ENCODE assay signal across 9 cellular contexts in genomic region chr5:150758210-150758533, GRCh38. TPM values are rescaled to one million over a fixed set of nuclear protein-coding genes. Genes with fewer than 3 reads are reported as not detected.
A peak's percentile ranks its signal among the peaks of the same experiment; 100 is the strongest.
DNase-seq lines count a peak whose midpoint lies in the region; TF ChIP-seq lines count a peak whose summit lies in the region.
"Had no signal": no experiment of that assay in that cellular context is flagged by ENCODE, and none has a peak within 500 bp of the region (broad histone marks: within the 10 kb centered on the region; RNA-seq: fewer than 3 reads in every experiment).

No MANE protein-coding gene starts in this region.

- H3K27ac Mint-ChIP-seq in CD8-positive, alpha-beta memory T cell = no peak overlapping the region
- no peak overlapping the region for H3K27ac Mint-ChIP-seq in activated CD4-positive, alpha-beta T cell treated with anti-CD3 and anti-CD28 coated beads, Interleukin-2, amount 10 ng/mL, durations not matched to agents 7 days and 5 days
- H3K27ac Mint-ChIP-seq: nephron had no signal

- H3K4me2 ChIP-seq in OCI-LY3 (ENCODE audit: low read length) = peak overlapping the region; percentile 78

- CTCF ChIA-PET in CD8-positive, alpha-beta memory T cell (lab: Charles Lee) = interaction anchor here (0.9 to 6.1 kb wide), 7 partner anchors 20 to 357 kb away, joined by 3 to 41 read pairs (median 5); partner anchors contain the start of genes RBM22 and SMIM3
- CTCF ChIA-PET in activated CD4-positive, alpha-beta T cell treated with anti-CD3 and anti-CD28 coated beads, Interleukin-2, amount 10 ng/mL, durations not matched to agents 7 days and 5 days (lab: Charles Lee) = interaction anchor here (0.9 to 1.6 kb wide), 5 partner anchors 21 to 371 kb away, joined by 3 to 4 read pairs (median 3); partner anchors contain the start of gene SMIM3

- no peaks in the 10 kb centered on the region for H3K27me3 ChIP-seq in CD8-positive, alpha-beta memory T cell (ENCODE audit: insufficient read depth, low read length, poor library complexity, severe bottlenecking)
- peaks cover 1% of the 10 kb centered on the region for H3K27me3 ChIP-seq in H7 (ENCODE audit: control insufficient read depth, insufficient read depth, low read length)
- H3K27me3 ChIP-seq in OCI-LY3 (ENCODE audit: low read depth, low read length) = no peaks in the 10 kb centered on the region

- H4K20me1 ChIP-seq in OCI-LY3 (ENCODE audit: insufficient read depth, low read length) = no peaks in the 10 kb centered on the region

- H3K4me1 ChIP-seq in CD8-positive, alpha-beta memory T cell (ENCODE audit: insufficient read depth, low read length) = peaks cover 34% of the 10 kb centered on the region
- peaks cover 10% of the 10 kb centered on the region for H3K4me1 ChIP-seq in OCI-LY3 (ENCODE audit: low read length)

- no peak overlapping the region; the same call in 1 of the 2 replicates for H2AFZ ChIP-seq in OCI-LY3 (ENCODE audit: low read depth, low read length)

- H3K9ac ChIP-seq in OCI-LY3 (ENCODE audit: low read length) = peak overlapping the region; percentile 85

- peaks cover 10 to 39% (median 23%) of the 10 kb centered on the region in 3 donors for H3K36me3 Mint-ChIP-seq in CD8-positive, alpha-beta memory T cell
- peaks cover 34% of the 10 kb centered on the region for H3K36me3 Mint-ChIP-seq in activated CD4-positive, alpha-beta T cell treated with anti-CD3 and anti-CD28 coated beads, Interleukin-2, amount 10 ng/mL, durations not matched to agents 7 days and 5 days (ENCODE audit: low read depth)

- peaks cover 26% of the 10 kb centered on the region for H3K36me3 ChIP-seq in CD8-positive, alpha-beta memory T cell (ENCODE audit: insufficient read depth, low read length)
- H3K36me3 ChIP-seq in H7 (replicated peaks; ENCODE audit: control insufficient read depth, insufficient read depth, low read length) (peaks cover 5% of the 10 kb centered on the region), OCI-LY3 (replicated peaks; ENCODE audit: low read depth, low read length) (peaks cover 16% of the 10 kb centered on the region)

- peak overlapping the region; percentile 92 for H3K4me3 ChIP-seq in CD8-positive, alpha-beta memory T cell (ENCODE audit: low read length)
- H3K4me3 ChIP-seq in H7 (ENCODE audit: insufficient read depth, low read depth, low read length) = peak overlapping the region; percentile 83
- H3K4me3 ChIP-seq in OCI-LY3 (ENCODE audit: low read length) = peak overlapping the region; percentile 98
- peak overlapping the region; percentile 82 to 90 for H3K4me3 ChIP-seq in foreskin fibroblast (ENCODE audit: low read depth in 1 of 2, low read length in 2 of 2)
- peak overlapping the region; percentile 84 for H3K4me3 ChIP-seq in skeletal muscle cell (ENCODE audit: low read depth, low read length)

- H3K9me3 ChIP-seq in CD8-positive, alpha-beta memory T cell (ENCODE audit: low read length) = no peaks in the 10 kb centered on the region
- no peaks in the 10 kb centered on the region for H3K9me3 ChIP-seq in OCI-LY3 (ENCODE audit: insufficient read depth, low read length)

- no peaks in the 10 kb centered on the region for H3K27me3 Mint-ChIP-seq in CD8-positive, alpha-beta memory T cell
- no peaks in the 10 kb centered on the region for H3K27me3 Mint-ChIP-seq in activated CD4-positive, alpha-beta T cell treated with anti-CD3 and anti-CD28 coated beads, Interleukin-2, amount 10 ng/mL, durations not matched to agents 7 days and 5 days

- POLR2A ChIA-PET in CD8-positive, alpha-beta memory T cell (lab: Charles Lee) = interaction anchor here (0.9 to 2.8 kb wide), 6 partner anchors 17 to 494 kb away, joined by 3 to 29 read pairs (median 11); partner anchors contain the start of genes GM2A, IRGM, RBM22 and SMIM3
- POLR2A ChIA-PET in activated CD4-positive, alpha-beta T cell treated with anti-CD3 and anti-CD28 coated beads, Interleukin-2, amount 10 ng/mL, durations not matched to agents 7 days and 5 days (lab: Charles Lee) = interaction anchor here (1.1 kb wide), 1 partner anchor 26 kb away, joined by 3 read pairs; no protein-coding TSS in a partner anchor

- H3K9me3 Mint-ChIP-seq in CD8-positive, alpha-beta memory T cell = no peaks in the 10 kb centered on the region
- peaks cover 6% of the 10 kb centered on the region for H3K9me3 Mint-ChIP-seq in activated CD4-positive, alpha-beta T cell treated with anti-CD3 and anti-CD28 coated beads, Interleukin-2, amount 10 ng/mL, durations not matched to agents 7 days and 5 days
- H3K9me3 Mint-ChIP-seq: nephron had no signal

- H3K79me2 ChIP-seq in OCI-LY3 (ENCODE audit: low read length) = peaks cover 23% of the 10 kb centered on the region

- H3K4me1 Mint-ChIP-seq in CD8-positive, alpha-beta memory T cell = peaks cover 28 to 42% (median 36%) of the 10 kb centered on the region in 3 donors
- H3K4me1 Mint-ChIP-seq in activated CD4-positive, alpha-beta T cell treated with anti-CD3 and anti-CD28 coated beads, Interleukin-2, amount 10 ng/mL, durations not matched to agents 7 days and 5 days = peaks cover 28% of the 10 kb centered on the region

- peak overlapping the region; percentile 97 for H3K27ac ChIP-seq in CD8-positive, alpha-beta memory T cell (ENCODE audit: low read depth, low read length)
- peak overlapping the region; percentile 84 for H3K27ac ChIP-seq in OCI-LY3 (ENCODE audit: low read length)

- no peak for DNase-seq in CD8-positive, alpha-beta memory T cell
- DNase-seq in H7 = no peak
- no peak for DNase-seq in foreskin fibroblast
- no peak for DNase-seq in skeletal muscle cell (ENCODE audit: low read depth)
- DNase-seq in activated CD4-positive, alpha-beta T cell treated with anti-CD3 and anti-CD28 coated beads, Interleukin-2, amount 10 ng/mL, durations not matched to agents 7 days and 5 days = no peak
- DNase-seq in DMS114 treated with DMSO at 0.1 percent for 48 hours (lab: John Stamatoyannopoulos, UW; ENCODE audit: unreplicated experiment) = no peak
- no peak for DNase-seq in GM10266 (ENCODE audit: extremely low spot score)

- TF ChIP-seq CTCF in OCI-LY3 (IDR thresholded peaks at IDR 0.05; ENCODE audit: low read depth, low read length) = no peak
- TF ChIP-seq CTCF in foreskin fibroblast (IDR thresholded peaks at IDR 0.05; ENCODE audit: low read depth, low read length) = no peak
- TF ChIP-seq CTCF in GM10266 (IDR thresholded peaks at IDR 0.05; ENCODE audit: control insufficient read depth, insufficient read depth, low read depth, missing control alignments) = no peak

- H3K4me3 Mint-ChIP-seq in CD8-positive, alpha-beta memory T cell = no peak overlapping the region
- no peak overlapping the region for H3K4me3 Mint-ChIP-seq in activated CD4-positive, alpha-beta T cell treated with anti-CD3 and anti-CD28 coated beads, Interleukin-2, amount 10 ng/mL, durations not matched to agents 7 days and 5 days
- H3K4me3 Mint-ChIP-seq: nephron had no signal

RNA-seq across cellular contexts. Expression of gene DCTN4, which starts 0.6 kb away (rescaled TPM):
- 10 to 100 TPM; 37.0 to 39.6 TPM for total RNA-seq in CD8-positive, alpha-beta memory T cell
- polyA plus RNA-seq in CD8-positive, alpha-beta memory T cell = 10.4 TPM
- total RNA-seq in H7 (2014; rRNA removed; shearing (Covaris generic)) = 28.3 and 37.7 TPM in 2 replicates
- total RNA-seq in activated CD4-positive, alpha-beta T cell treated with anti-CD3 and anti-CD28 coated beads, Interleukin-2, amount 10 ng/mL, durations not matched to agents 7 days and 5 days = 10 to 100 TPM; 38.7 to 45.6 TPM

RNA-seq across cellular contexts. Expression of gene SMIM3, which starts 20.4 kb away (rescaled TPM):
- 10 to 100 TPM; 11.8 to 12.7 TPM for total RNA-seq in CD8-positive, alpha-beta memory T cell
- 20.8 TPM for polyA plus RNA-seq in CD8-positive, alpha-beta memory T cell
- 3.0 and 5.2 TPM in 2 replicates for total RNA-seq in H7 (2014; rRNA removed; shearing (Covaris generic))
- 1 to 10 TPM; 8.4 to 8.9 TPM for total RNA-seq in activated CD4-positive, alpha-beta T cell treated with anti-CD3 and anti-CD28 coated beads, Interleukin-2, amount 10 ng/mL, durations not matched to agents 7 days and 5 days

RNA-seq across cellular contexts. Expression of gene RBM22, which starts 57.3 kb away (rescaled TPM):
- total RNA-seq in CD8-positive, alpha-beta memory T cell = 10 to 100 TPM; 72.7 to 73.6 TPM
- polyA plus RNA-seq in CD8-positive, alpha-beta memory T cell = 68.2 TPM
- 35.2 and 39.6 TPM in 2 replicates for total RNA-seq in H7 (2014; rRNA removed; shearing (Covaris generic))
- total RNA-seq in activated CD4-positive, alpha-beta T cell treated with anti-CD3 and anti-CD28 coated beads, Interleukin-2, amount 10 ng/mL, durations not matched to agents 7 days and 5 days = 10 to 100 TPM; 61.9 to 65.6 TPM
